ENCODE assay signal across 8 cellular contexts in genomic region chr2:12412898-12413305, GRCh38.
DNase-seq lines count a peak whose midpoint lies in the region; ATAC-seq, FAIRE-seq and TF ChIP-seq lines count a peak whose summit lies in the region.

No MANE protein-coding gene starts in this region.

- H3K4me1 ChIP-seq in SJSA1 (replicated peaks) (peaks cover 20% of the 10 kb centered on the region), keratinocyte (ENCODE audit: control insufficient read depth, extremely low read depth, insufficient read depth, low read length) (no peaks in the 10 kb centered on the region), Peyer's patch (no peaks in the 10 kb centered on the region)

- ATAC-seq in GM18517 (IDR thresholded peaks at IDR 0.05; ENCODE audit: unreplicated experiment) = peak; percentile 88
- ATAC-seq in HG02852 (IDR thresholded peaks at IDR 0.05; ENCODE audit: unreplicated experiment) = peak; percentile 99

- FAIRE-seq in keratinocyte (lab: Jason Lieb, UNC) = no peak

- H3K36me3 ChIP-seq in SJSA1 (no peaks in the 10 kb centered on the region), keratinocyte (ENCODE audit: control insufficient read depth in 2 of 2, extremely low read depth in 1 of 2, insufficient read depth in 2 of 2, low read length in 2 of 2) (no peaks in the 10 kb centered on the region), Peyer's patch (no peaks in the 10 kb centered on the region)

- no peak overlapping the region for H3K9ac ChIP-seq in keratinocyte (ENCODE audit: control insufficient read depth, extremely low read depth, insufficient read depth, low read length)

- no peaks in the 10 kb centered on the region for H3K27me3 ChIP-seq in SJSA1 (replicated peaks)
- no peaks in the 10 kb centered on the region for H3K27me3 ChIP-seq in keratinocyte (ENCODE audit: control insufficient read depth, extremely low read depth, insufficient read depth, low read length)
- H3K27me3 ChIP-seq in Peyer's patch = no peaks in the 10 kb centered on the region

- no peaks in the 10 kb centered on the region for H4K20me1 ChIP-seq in keratinocyte (ENCODE audit: control insufficient read depth, extremely low read depth, insufficient read depth, low read length)

- H3K4me2 ChIP-seq in keratinocyte (ENCODE audit: control insufficient read depth, extremely low read depth, insufficient read depth, low read depth, low read length) = no peak overlapping the region

- TF ChIP-seq CTCF in keratinocyte (optimal IDR thresholded peaks at IDR 0.05 in 1 of 3, IDR thresholded peaks at IDR 0.05 in 1 of 3, conservative IDR thresholded peaks at IDR 0.05 in 1 of 3; ENCODE audit: extremely low read depth in 1 of 3, insufficient read depth in 2 of 3, low read length in 3 of 3) (no peak), Peyer's patch (IDR thresholded peaks at IDR 0.05) (no peak)

- H3K4me3 ChIP-seq in SJSA1 = no peak overlapping the region
- H3K4me3 ChIP-seq in keratinocyte (ENCODE audit: control insufficient read depth in 2 of 3, extremely low read depth in 1 of 3, insufficient read depth in 2 of 3, low read depth in 1 of 3, low read length in 3 of 3) = no peak overlapping the region
- no peak overlapping the region for H3K4me3 ChIP-seq in Peyer's patch

- dilution Hi-C loops in keratinocyte (cut with MboI; ENCODE audit: extremely low pct_ligation_motif_present, low sequenced_read_pairs) = no loop called here

- no peak for TF ChIP-seq POLR2A in Peyer's patch (IDR thresholded peaks at IDR 0.05)

- H3K9me1 ChIP-seq in keratinocyte (ENCODE audit: control insufficient read depth, extremely low read depth, insufficient read depth, low read length) = no peaks in the 10 kb centered on the region

- DNase-seq in SJSA1 (ENCODE audit: low read depth in 1 of 2, low spot score in 2 of 2) = peak; percentile 81 to 85
- no peak for DNase-seq in keratinocyte (ENCODE audit: low read depth, low spot score)
- no peak for DNase-seq in Peyer's patch
- DNase-seq in NCI-H2196 treated with DMSO at 0.1 percent for 48 hours (lab: John Stamatoyannopoulos, UW; ENCODE audit: unreplicated experiment) = no peak
- DNase-seq in NCI-H510A treated with DMSO at 0.1 percent for 48 hours (lab: John Stamatoyannopoulos, UW) = no peak
- DNase-seq in mucosa of gallbladder (ENCODE audit: low spot score) = no peak

- H2AFZ ChIP-seq in keratinocyte (ENCODE audit: control insufficient read depth, low read length) = peak overlapping the region; percentile 4

- H3K9me3 ChIP-seq in SJSA1 (replicated peaks) = no peaks in the 10 kb centered on the region
- H3K9me3 ChIP-seq in keratinocyte (ENCODE audit: control insufficient read depth, low read depth, low read length) = no peaks in the 10 kb centered on the region
- H3K9me3 ChIP-seq in Peyer's patch = no peaks in the 10 kb centered on the region

- H3K27ac ChIP-seq in SJSA1 (peak overlapping the region; percentile 55), keratinocyte (ENCODE audit: control insufficient read depth, insufficient read depth, low read length) (no peak overlapping the region), Peyer's patch (no peak overlapping the region)

- no peaks in the 10 kb centered on the region for H3K79me2 ChIP-seq in keratinocyte (ENCODE audit: control insufficient read depth, insufficient read depth, low read length)

Comparison
In these comparisons a context has a peak if more than half of its experiments do, and no peak if none do; other contexts are left out.
1. DNase-seq: peak in SJSA1 (2 of 2); none in keratinocyte (single experiment), Peyer's patch (0 of 3), NCI-H2196 treated with DMSO at 0.1 percent for 48 hours (single experiment), NCI-H510A treated with DMSO at 0.1 percent for 48 hours (single experiment) and mucosa of gallbladder (single experiment).